9 cellular contexts compared by ENCODE assay signal in the genomic region with DNA sequence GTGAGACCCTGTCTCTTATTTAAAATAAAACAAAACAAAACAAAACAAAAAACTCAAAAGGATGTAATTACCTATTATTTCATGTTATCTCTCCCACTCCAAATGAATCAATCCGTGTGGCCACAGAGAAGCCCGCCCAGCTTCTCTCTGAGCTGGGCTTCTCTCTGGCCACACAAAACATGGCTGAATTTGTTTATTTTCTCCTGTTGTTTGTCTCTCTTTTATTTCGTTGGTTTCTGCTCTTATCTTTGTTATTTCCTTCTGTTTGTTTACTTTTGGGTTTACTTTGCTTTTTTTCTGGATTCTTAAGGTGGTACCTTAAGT. TPM values are rescaled to one million over a fixed set of nuclear protein-coding genes. Genes with fewer than 3 reads are reported as not detected.
DNase-seq lines count a peak whose midpoint lies in the region; ATAC-seq and TF ChIP-seq lines count a peak whose summit lies in the region.
"Had no signal": no experiment of that assay in that cellular context is flagged by ENCODE, and none has a peak within 500 bp of the region (broad histone marks: within the 10 kb centered on the region; RNA-seq: fewer than 3 reads in every experiment).

No MANE protein-coding gene starts in this region.

- H3K27me3 ChIP-seq in heart right ventricle (peaks cover 5 to 55% (median 26%) of the 10 kb centered on the region in 7 donors), WERI-Rb-1 (ENCODE audit: insufficient read depth, low read depth, severe bottlenecking) (peaks cover 17% of the 10 kb centered on the region), foreskin keratinocyte (peaks cover 48% of the 10 kb centered on the region), transverse colon (peaks cover 15% of the 10 kb centered on the region)
- H3K27me3 ChIP-seq: vagina had no signal

- ATAC-seq in heart right ventricle (no peak), Right ventricle myocardium inferior (no peak), foreskin keratinocyte (peak; percentile 2), GM18520 (IDR thresholded peaks at IDR 0.05; ENCODE audit: unreplicated experiment) (no peak)

- no peak overlapping the region for H3K27ac ChIP-seq in heart right ventricle
- H3K27ac ChIP-seq in WERI-Rb-1 = no peak overlapping the region
- no peak overlapping the region for H3K27ac ChIP-seq in foreskin keratinocyte
- H3K27ac ChIP-seq in transverse colon = peak overlapping the region in 3 of 4 donors; percentile 86 to 92 (median 87)

- no peak for TF ChIP-seq EP300 in transverse colon (IDR thresholded peaks at IDR 0.05; ENCODE audit: low read depth)

- in situ Hi-C loops in transverse colon (cut with MboI; ENCODE audit: low pct_ligation_motif_present in 1 of 4, low pct_unique_long_range_greater_than_20kb in 1 of 4, low sequenced_read_pairs in 3 of 4) = no loop called here

- H3K36me3 ChIP-seq in heart right ventricle (no peaks in the 10 kb centered on the region), WERI-Rb-1 (no peaks in the 10 kb centered on the region), transverse colon (no peaks in the 10 kb centered on the region)
- H3K36me3 ChIP-seq: vagina had no signal

- H3K4me1 ChIP-seq in heart right ventricle = peaks cover 8 to 30% (median 20%) of the 10 kb centered on the region in 9 donors
- peaks cover 4% of the 10 kb centered on the region for H3K4me1 ChIP-seq in foreskin keratinocyte
- H3K4me1 ChIP-seq in transverse colon = peaks cover 0 to 25% (median 14%) of the 10 kb centered on the region in 4 donors

- DNase-seq in heart right ventricle (no peak), Right ventricle myocardium inferior (ENCODE audit: missing footprints) (no peak), WERI-Rb-1 (no peak), foreskin keratinocyte (no peak), transverse colon (no peak), HCEC 1CT (no peak), NCI-H69 (lab: John Stamatoyannopoulos, UW) (no peak)

- intact Hi-C loops in heart right ventricle (cut with DNase I) = loop anchor here in 8 of 10 donors (1.0 to 10.0 kb wide), 5 partner anchors 45 to 388 kb away; no protein-coding TSS in a partner anchor
- intact Hi-C loops in Right ventricle myocardium inferior (cut with DNase I) = loop anchor here (1.0 kb wide), 1 partner anchor 387 kb away; no protein-coding TSS in a partner anchor
- intact Hi-C loops in transverse colon (cut with DNase I; ENCODE audit: low total_unique reads) = no loop called here

- no peak for TF ChIP-seq POLR2A in transverse colon (IDR thresholded peaks at IDR 0.05)

- WGBS in heart right ventricle, 2 donors = 61 to 63% methylated on average over 3 of the region's 3 CpGs
- 43 to 58% methylated on average over 3 of the region's 3 CpGs for WGBS in transverse colon (ENCODE audit: low coverage in 1 of 2), 2 donors

- H3K9me3 ChIP-seq in heart right ventricle (no peaks in the 10 kb centered on the region), WERI-Rb-1 (ENCODE audit: severe bottlenecking) (no peaks in the 10 kb centered on the region), transverse colon (no peaks in the 10 kb centered on the region)
- H3K9me3 ChIP-seq: vagina had no signal

- TF ChIP-seq CTCF in heart right ventricle (IDR thresholded peaks at IDR 0.05) = peak in 2 of 9 donors; percentile 3 to 33
- TF ChIP-seq CTCF in WERI-Rb-1 (IDR thresholded peaks at IDR 0.05; ENCODE audit: low read depth, low read length) = no peak
- TF ChIP-seq CTCF in foreskin keratinocyte (conservative IDR thresholded peaks at IDR 0.05) = no peak
- peak in 2 of 5 experiments; percentile 6 to 9 for TF ChIP-seq CTCF in transverse colon (IDR thresholded peaks at IDR 0.05)

- H3K4me3 ChIP-seq in heart right ventricle (peak overlapping the region in 6 of 10 donors; percentile 50 to 69 (median 57)), WERI-Rb-1 (ENCODE audit: low read depth, low read length) (peak overlapping the region; percentile 63), transverse colon (peak overlapping the region in 1 of 4 donors; percentile 73)

RNA-seq across cellular contexts. Expression of gene TRABD2A, which starts 1.5 kb away (rescaled TPM):
- total RNA-seq in heart right ventricle (1 to 10 TPM in 3 of 10 donors, under 1 TPM in 7; 0.34 to 2.0 (median 0.55) TPM), Right ventricle myocardium inferior (0.73 TPM), foreskin keratinocyte (1.1 and 1.5 TPM in 2 replicates), transverse colon (100 to 1,000 TPM in 2 of 4 donors, 10 to 100 TPM in 2; 21.3 to 230 (median 76.5) TPM)
- polyA plus RNA-seq in heart right ventricle (1 to 10 TPM in 1 of 2 donors, under 1 TPM in 1; 0.97 to 1.5 TPM), foreskin keratinocyte (0.45 and 1.6 TPM in 2 replicates)

RNA-seq across cellular contexts. Expression of gene TMSB10, which starts 23.1 kb away (rescaled TPM):
- 1,000 to 10,000 TPM in 2 of 10 donors, 100 to 1,000 TPM in 8; 217 to 1,060 (median 297) TPM for total RNA-seq in heart right ventricle
- polyA plus RNA-seq in heart right ventricle = 1,000 to 10,000 TPM; 1,049 to 2,308 TPM
- 571 TPM for total RNA-seq in Right ventricle myocardium inferior
- 7,809 and 8,573 TPM in 2 replicates for total RNA-seq in foreskin keratinocyte
- polyA plus RNA-seq in foreskin keratinocyte = 12,196 and 12,994 TPM in 2 replicates
- total RNA-seq in transverse colon = 1,000 to 10,000 TPM; 1,619 to 4,787 (median 3,693) TPM

Comparison
In these comparisons a context has a peak if more than half of its experiments do, and no peak if none do; other contexts are left out.
1. H3K27ac ChIP-seq: peak in transverse colon (3 of 4); none in heart right ventricle (0 of 10), WERI-Rb-1 (single experiment) and foreskin keratinocyte (single experiment).